In genomic region chr16:74580828-74581227, GRCh38 we compare ENCODE assay signal across 13 cellular contexts. TPM values are rescaled to one million over a fixed set of nuclear protein-coding genes. Genes with fewer than 3 reads are reported as not detected.
A peak's percentile ranks its signal among the peaks of the same experiment; 100 is the strongest.
DNase-seq lines count a peak whose midpoint lies in the region; ATAC-seq and TF ChIP-seq lines count a peak whose summit lies in the region.
"Had no signal": no experiment of that assay in that cellular context is flagged by ENCODE, and none has a peak within 500 bp of the region (broad histone marks: within the 10 kb centered on the region; RNA-seq: fewer than 3 reads in every experiment).

No MANE protein-coding gene starts in this region.

- H3K4me3 ChIP-seq in OCI-LY1 (ENCODE audit: low read depth, low read length, poor library complexity, severe bottlenecking), result no peak overlapping the region
- H3K4me3 ChIP-seq: left lung, ovary had no signal

- no peaks in the 10 kb centered on the region for H3K27me3 Mint-ChIP-seq in progenitor cell of endocrine pancreas
- H3K27me3 Mint-ChIP-seq: effector memory CD8-positive, alpha-beta T cell had no signal

- intact Hi-C loops in Right ventricle myocardium superior (cut with DNase I), result no loop called here

- peaks cover 5% of the 10 kb centered on the region for H3K9me3 Mint-ChIP-seq in progenitor cell of endocrine pancreas (ENCODE audit: low read depth)
- H3K9me3 Mint-ChIP-seq: effector memory CD8-positive, alpha-beta T cell; T-helper 2 cell treated with Interferon-gamma antibody and Interleukin-4, amounts not matched to agents 5 μg/mL and 100 μg/mL, for 36 hours had no signal

- peaks cover 66% of the 10 kb centered on the region for H3K79me2 ChIP-seq in OCI-LY1 (ENCODE audit: insufficient read depth, low read length)

- H3K36me3 Mint-ChIP-seq in progenitor cell of endocrine pancreas (ENCODE audit: insufficient read depth), result peaks cover 5% of the 10 kb centered on the region

- no peaks in the 10 kb centered on the region for H3K27me3 ChIP-seq in OCI-LY1 (ENCODE audit: insufficient read depth, low read length)
- H3K27me3 ChIP-seq: left lung, ovary had no signal

- DNase-seq in progenitor cell of endocrine pancreas (ENCODE audit: low spot score, unreplicated experiment), result no peak
- DNase-seq in Right ventricle myocardium superior, result no peak
- DNase-seq in amygdala (lab: John Stamatoyannopoulos, UW), result no peak
- no peak for DNase-seq in activated CD4-positive, CD25-positive, alpha-beta regulatory T cell (lab: John Stamatoyannopoulos, UW)
- DNase-seq: Calu3; effector memory CD8-positive, alpha-beta T cell; head of caudate nucleus; left lung; ovary had no signal

- H2AFZ ChIP-seq in OCI-LY1 (ENCODE audit: low read length), result no peak overlapping the region

- H3K4me1 ChIP-seq in OCI-LY1 (ENCODE audit: insufficient read depth, low read length, severe bottlenecking), result peaks cover 15% of the 10 kb centered on the region

- H3K4me3 Mint-ChIP-seq in progenitor cell of endocrine pancreas (ENCODE audit: low read depth), result no peak overlapping the region
- H3K4me3 Mint-ChIP-seq: T-helper 2 cell treated with Interferon-gamma antibody and Interleukin-4, amounts not matched to agents 5 μg/mL and 100 μg/mL, for 36 hours had no signal

- H3K4me1 Mint-ChIP-seq in progenitor cell of endocrine pancreas (ENCODE audit: low read depth), result peaks cover 21% of the 10 kb centered on the region

- peak overlapping the region; percentile 41 for H3K27ac Mint-ChIP-seq in progenitor cell of endocrine pancreas
- H3K27ac Mint-ChIP-seq: T-helper 2 cell treated with Interferon-gamma antibody and Interleukin-4, amounts not matched to agents 5 μg/mL and 100 μg/mL, for 36 hours had no signal

- no peaks in the 10 kb centered on the region for H3F3A ChIP-seq in OCI-LY1 (ENCODE audit: insufficient read depth, low read length)

- no peak for TF ChIP-seq CTCF in OCI-LY1 (IDR thresholded peaks at IDR 0.05; ENCODE audit: low read length)
- TF ChIP-seq CTCF in progenitor cell of endocrine pancreas (IDR thresholded peaks at IDR 0.05; ENCODE audit: unreplicated experiment), result no peak

- ATAC-seq in GM18511 (IDR thresholded peaks at IDR 0.05; ENCODE audit: unreplicated experiment), result peak; percentile 55
- peak; percentile 53 for ATAC-seq in GM21529 (IDR thresholded peaks at IDR 0.05; ENCODE audit: unreplicated experiment)
- ATAC-seq in Right ventricle myocardium superior (ENCODE audit: poor library complexity), result no peak
- ATAC-seq: effector memory CD8-positive, alpha-beta T cell; left lung had no signal

- no peaks in the 10 kb centered on the region for H3K9me2 ChIP-seq in OCI-LY1 (ENCODE audit: low read depth, low read length)

- no peaks in the 10 kb centered on the region for H3K9me3 ChIP-seq in OCI-LY1 (ENCODE audit: low read length)
- H3K9me3 ChIP-seq: left lung, ovary had no signal

- no peak overlapping the region; the same call in 1 of the 2 replicates for H3K4me2 ChIP-seq in OCI-LY1 (ENCODE audit: low read length)

- peak overlapping the region; percentile 46 for H3K27ac ChIP-seq in OCI-LY1 (ENCODE audit: low read depth, low read length, poor library complexity, severe bottlenecking)
- H3K27ac ChIP-seq: left lung, ovary had no signal

- H3K36me3 ChIP-seq in OCI-LY1 (ENCODE audit: insufficient read depth, low read length), result no peaks in the 10 kb centered on the region
- H3K36me3 ChIP-seq: left lung, ovary had no signal

- H4K20me1 ChIP-seq in OCI-LY1 (ENCODE audit: insufficient read depth, low read length), result no peaks in the 10 kb centered on the region

- H3K9ac ChIP-seq in OCI-LY1 (ENCODE audit: low read length), result no peak overlapping the region

RNA-seq across cellular contexts. Expression of gene GLG1, which starts 26.1 kb away (rescaled TPM):
- total RNA-seq in progenitor cell of endocrine pancreas (170 and 173 TPM in 2 replicates), Right ventricle myocardium superior (62.4 TPM)
